In genomic region chr5:69234457-69235268, GRCh38 we compare ENCODE assay signal across 8 cellular contexts. TPM values are rescaled to one million over a fixed set of nuclear protein-coding genes. Genes with fewer than 3 reads are reported as not detected.
DNase-seq lines count a peak whose midpoint lies in the region; TF ChIP-seq lines count a peak whose summit lies in the region.

Gene CDK7, plus strand, starts transcription at chr5:69234886. Its CDS starts 90 bp downstream, at chr5:69234976.

- peak; percentile 78 for TF ChIP-seq POLR2A in NB4 (IDR thresholded peaks at IDR 0.05; ENCODE audit: extremely low read depth, insufficient read length)

- CTCF ChIA-PET in activated naive CD4-positive, alpha-beta T cell treated with anti-CD3 and anti-CD28 coated beads, Interleukin-2, amount 10 ng/mL, durations not matched to agents 7 days and 5 days (lab: Charles Lee) = interaction anchor here (0.9 to 1.3 kb wide), 6 partner anchors 17 to 141 kb away, joined by 3 to 4 read pairs (median 3); partner anchors contain the start of genes CCDC125 and SLC30A5

- peak within 1 kb of the TSS; percentile 80 for H3K9ac ChIP-seq in SK-N-MC (ENCODE audit: insufficient read length)

- DNase-seq in GM04503 (ENCODE audit: low read depth) = peak; percentile 65
- DNase-seq in HFFc6 = peak; percentile 90
- peak; percentile 92 for DNase-seq in NB4 (ENCODE audit: low read depth)
- peak; percentile 18 for DNase-seq in SK-N-MC (ENCODE audit: low read depth, low spot score)
- peak; percentile 96 for DNase-seq in activated naive CD4-positive, alpha-beta T cell treated with anti-CD3 and anti-CD28 coated beads, Interleukin-2, amount 10 ng/mL, durations not matched to agents 7 days and 5 days
- DNase-seq in germinal center (ENCODE audit: low spot score) = peak; percentile 94
- DNase-seq in non-pigmented ciliary epithelial cell (ENCODE audit: low read depth) = peak; percentile 42
- DNase-seq in superior temporal gyrus (ENCODE audit: extremely low spot score) = peak; percentile 97

- peak within 1 kb of the TSS; percentile 96 for H3K27ac Mint-ChIP-seq in HFFc6
- peak within 1 kb of the TSS; percentile 86 for H3K27ac Mint-ChIP-seq in activated naive CD4-positive, alpha-beta T cell treated with anti-CD3 and anti-CD28 coated beads, Interleukin-2, amount 10 ng/mL, durations not matched to agents 7 days and 5 days

- no peak within 1 kb of the TSS for H3K27ac ChIP-seq in SK-N-MC

- H3K9me3 Mint-ChIP-seq in HFFc6 = no peaks in the 10 kb centered on the region; the same call in 1 of the 2 replicates
- H3K9me3 Mint-ChIP-seq in activated naive CD4-positive, alpha-beta T cell treated with anti-CD3 and anti-CD28 coated beads, Interleukin-2, amount 10 ng/mL, durations not matched to agents 7 days and 5 days = no peaks in the 10 kb centered on the region

- H3K9me3 ChIP-seq in SK-N-MC (ENCODE audit: low read depth, low read length) = no peaks in the 10 kb centered on the region

- H3K4me3 ChIP-seq in NB4 (ENCODE audit: low read depth, low read length) (peak within 1 kb of the TSS; percentile 90), SK-N-MC (peak within 1 kb of the TSS; percentile 97)

- H3K36me3 Mint-ChIP-seq in HFFc6 (ENCODE audit: low read depth) = peaks cover 31% of the 10 kb centered on the region
- H3K36me3 Mint-ChIP-seq in activated naive CD4-positive, alpha-beta T cell treated with anti-CD3 and anti-CD28 coated beads, Interleukin-2, amount 10 ng/mL, durations not matched to agents 7 days and 5 days = peaks cover 22% of the 10 kb centered on the region

- no peaks in the 10 kb centered on the region for H3K27me3 Mint-ChIP-seq in HFFc6 (ENCODE audit: insufficient read depth)
- no peaks in the 10 kb centered on the region for H3K27me3 Mint-ChIP-seq in activated naive CD4-positive, alpha-beta T cell treated with anti-CD3 and anti-CD28 coated beads, Interleukin-2, amount 10 ng/mL, durations not matched to agents 7 days and 5 days

- peaks cover 52% of the 10 kb centered on the region for H3K4me1 Mint-ChIP-seq in HFFc6 (ENCODE audit: low read depth)
- peaks cover 34% of the 10 kb centered on the region for H3K4me1 Mint-ChIP-seq in activated naive CD4-positive, alpha-beta T cell treated with anti-CD3 and anti-CD28 coated beads, Interleukin-2, amount 10 ng/mL, durations not matched to agents 7 days and 5 days

- no peak for TF ChIP-seq CTCF in HFFc6 (IDR thresholded peaks at IDR 0.05)
- no peak for TF ChIP-seq CTCF in NB4 (IDR thresholded peaks at IDR 0.05; ENCODE audit: low read depth, low read length)

- peak within 1 kb of the TSS; percentile 100 for H3K4me3 Mint-ChIP-seq in HFFc6
- peak within 1 kb of the TSS; percentile 93 for H3K4me3 Mint-ChIP-seq in activated naive CD4-positive, alpha-beta T cell treated with anti-CD3 and anti-CD28 coated beads, Interleukin-2, amount 10 ng/mL, durations not matched to agents 7 days and 5 days

- peaks cover 23% of the 10 kb centered on the region for H3K36me3 ChIP-seq in SK-N-MC (ENCODE audit: insufficient read depth, low read length)

RNA-seq across cellular contexts. Expression of gene CDK7, which starts in this region (rescaled TPM):
- total RNA-seq in HFFc6 (2021; fragmentation: NEBNext Ultra II Directional; extraction: Animal tissue kit (Norgen Biotek cat#: 25700)) = 10 to 100 TPM; 46.9 to 61.0 (median 54.1) TPM

Comparison
In these comparisons a context has a peak if more than half of its experiments do, and no peak if none do; other contexts are left out.
1. DNase-seq: peak in every context shown above with its lines; median percentile 97 in superior temporal gyrus; 96 in activated naive CD4-positive, alpha-beta T cell treated with anti-CD3 and anti-CD28 coated beads, Interleukin-2, amount 10 ng/mL, durations not matched to agents 7 days and 5 days; 94 in germinal center; 92 in NB4; 90 in HFFc6; 65 in GM04503; 42 in non-pigmented ciliary epithelial cell; 18 in SK-N-MC.